Comparison of ENCODE assay signal across 11 cellular contexts in genomic region chr17:59367657-59368045, GRCh38. TPM values are rescaled to one million over a fixed set of nuclear protein-coding genes. Genes with fewer than 3 reads are reported as not detected.
A peak's percentile ranks its signal among the peaks of the same experiment; 100 is the strongest.
DNase-seq lines count a peak whose midpoint lies in the region; ATAC-seq, FAIRE-seq and TF ChIP-seq lines count a peak whose summit lies in the region.
"Had no signal": no experiment of that assay in that cellular context is flagged by ENCODE, and none has a peak within 500 bp of the region (broad histone marks: within the 10 kb centered on the region; RNA-seq: fewer than 3 reads in every experiment).

No MANE protein-coding gene starts in this region.

- no peak for TF ChIP-seq RAD21 in liver (IDR thresholded peaks at IDR 0.05)

- TF ChIP-seq CTCF in liver (IDR thresholded peaks at IDR 0.05; ENCODE audit: low read depth, low read length, missing input control), result no peak

- H3K27ac ChIP-seq in liver (ENCODE audit: low read depth in 1 of 2, low read length in 2 of 2), result peak overlapping the region; percentile 78 to 89
- H3K27ac ChIP-seq in substantia nigra (ENCODE audit: low read depth, low read length, poor library complexity, severe bottlenecking), result peak overlapping the region; percentile 99
- peak overlapping the region in 1 of 2 donors; percentile 59 for H3K27ac ChIP-seq in small intestine (ENCODE audit: low read depth in 1 of 2, low read length in 1 of 2)
- H3K27ac ChIP-seq: SK-N-MC had no signal

- H3K27ac Mint-ChIP-seq in activated naive CD8-positive, alpha-beta T cell treated with anti-CD3 and anti-CD28 coated beads, Interleukin-2, amount 50 U/mL, for 24 hours, result peak overlapping the region; percentile 56

- DNase-seq in HPDE6-E6E7 (ENCODE audit: extremely low spot score) (peak; percentile 40), substantia nigra (lab: John Stamatoyannopoulos, UW) (no peak), small intestine (no peak), SKM-1 treated with dmso at 0.1 percent for 144 hours (lab: John Stamatoyannopoulos, UW; ENCODE audit: unreplicated experiment) (no peak), RCC 7860 (ENCODE audit: low spot score) (no peak)
- no peak for DNase-seq in activated naive CD8-positive, alpha-beta T cell treated with anti-CD3 and anti-CD28 coated beads, Interleukin-2, amount 50 U/mL, for 24 hours
- DNase-seq: activated T-cell treated with anti-CD3 and anti-CD28 coated beads, Interleukin-2, amount 50 U/mL, for 4 hours; stimulated activated CD4-positive, alpha-beta T cell treated with anti-CD3 and anti-CD28 coated beads, Interleukin-1b, Interleukin-23, amount 100 ng/mL, for 48 hours had no signal

- WGBS in liver, result 42% methylated on average over 1 of the region's 1 CpG
- 61 to 71% (median 65%) methylated on average over 1 of the region's 1 CpG for WGBS in small intestine, 3 donors

- no peaks in the 10 kb centered on the region for H3K36me3 Mint-ChIP-seq in activated naive CD8-positive, alpha-beta T cell treated with anti-CD3 and anti-CD28 coated beads, Interleukin-2, amount 50 U/mL, for 24 hours (ENCODE audit: low read depth)

- FAIRE-seq in small intestine (lab: Jason Lieb, UNC) (no peak), RCC 7860 (lab: Jason Lieb, UNC) (no peak)
- FAIRE-seq: endometrium had no signal

- ATAC-seq in activated naive CD8-positive, alpha-beta T cell treated with anti-CD3 and anti-CD28 coated beads, Interleukin-2, amount 50 U/mL, for 24 hours, result peak; percentile 34
- ATAC-seq: activated T-cell treated with anti-CD3 and anti-CD28 coated beads, Interleukin-2, amount 50 U/mL, for 4 hours had no signal

- H3K4me3 ChIP-seq in liver (ENCODE audit: low read depth in 1 of 3, low read length in 3 of 3) (no peak overlapping the region), small intestine (ENCODE audit: low read depth in 1 of 2, low read length in 2 of 2) (no peak overlapping the region)
- H3K4me3 ChIP-seq: SK-N-MC had no signal

- no peaks in the 10 kb centered on the region for H3K27me3 Mint-ChIP-seq in activated naive CD8-positive, alpha-beta T cell treated with anti-CD3 and anti-CD28 coated beads, Interleukin-2, amount 50 U/mL, for 24 hours

- no peaks in the 10 kb centered on the region for H3K27me3 ChIP-seq in liver (ENCODE audit: control insufficient read depth in 4 of 4, insufficient read depth in 4 of 4, low read length in 3 of 4)
- no peaks in the 10 kb centered on the region for H3K27me3 ChIP-seq in small intestine (ENCODE audit: control insufficient read depth in 2 of 2, insufficient read depth in 2 of 2, low read length in 2 of 2)

- H3K9ac ChIP-seq in liver (ENCODE audit: low read depth in 1 of 2, low read length in 2 of 2), result peak overlapping the region; percentile 23 to 48

- peaks cover 0 to 5% (median 1%) of the 10 kb centered on the region in 4 donors for H3K36me3 ChIP-seq in liver (ENCODE audit: control insufficient read depth in 4 of 4, insufficient read depth in 3 of 4, low read depth in 1 of 4, low read length in 3 of 4)
- no peaks in the 10 kb centered on the region for H3K36me3 ChIP-seq in small intestine (ENCODE audit: control insufficient read depth in 2 of 2, insufficient read depth in 2 of 2, low read length in 2 of 2)

- H3K4me1 ChIP-seq in liver (ENCODE audit: control insufficient read depth in 4 of 4, insufficient read depth in 4 of 4, low read length in 3 of 4) (peaks cover 38 to 88% (median 73%) of the 10 kb centered on the region in 4 donors), small intestine (ENCODE audit: control insufficient read depth in 2 of 2, insufficient read depth in 1 of 2, low read depth in 1 of 2, low read length in 1 of 2) (peaks cover 38 to 56% of the 10 kb centered on the region in 2 donors)

- no peaks in the 10 kb centered on the region for H3K9me3 ChIP-seq in liver (ENCODE audit: control insufficient read depth in 4 of 4, low read length in 3 of 4)
- H3K9me3 ChIP-seq in small intestine (ENCODE audit: control insufficient read depth, low read depth), result no peaks in the 10 kb centered on the region

- H3K4me3 Mint-ChIP-seq in activated naive CD8-positive, alpha-beta T cell treated with anti-CD3 and anti-CD28 coated beads, Interleukin-2, amount 50 U/mL, for 24 hours, result no peak overlapping the region
- H3K4me3 Mint-ChIP-seq: activated T-cell treated with anti-CD3 and anti-CD28 coated beads, Interleukin-2, amount 50 U/mL, for 4 hours had no signal

- H3K4me1 Mint-ChIP-seq in activated naive CD8-positive, alpha-beta T cell treated with anti-CD3 and anti-CD28 coated beads, Interleukin-2, amount 50 U/mL, for 24 hours, result peaks cover 78% of the 10 kb centered on the region

- H3K9me3 Mint-ChIP-seq in activated naive CD8-positive, alpha-beta T cell treated with anti-CD3 and anti-CD28 coated beads, Interleukin-2, amount 50 U/mL, for 24 hours, result no peaks in the 10 kb centered on the region
- H3K9me3 Mint-ChIP-seq: activated T-cell treated with anti-CD3 and anti-CD28 coated beads, Interleukin-2, amount 50 U/mL, for 4 hours had no signal

TF ChIP-seq in liver, 16 proteins besides CTCF, POLR2A, EP300 and RAD21:
- TF ChIP-seq FOXA2 (IDR thresholded peaks at IDR 0.05), result no peak
- TF ChIP-seq HNF4A (conservative IDR thresholded peaks at IDR 0.05), result no peak
- TF ChIP-seq JUND (IDR thresholded peaks at IDR 0.05), result no peak
- TF ChIP-seq RXRA (IDR thresholded peaks at IDR 0.05), result no peak
- no peak for TF ChIP-seq FOXA1 (IDR thresholded peaks at IDR 0.05)
- TF ChIP-seq, protein P1, sequence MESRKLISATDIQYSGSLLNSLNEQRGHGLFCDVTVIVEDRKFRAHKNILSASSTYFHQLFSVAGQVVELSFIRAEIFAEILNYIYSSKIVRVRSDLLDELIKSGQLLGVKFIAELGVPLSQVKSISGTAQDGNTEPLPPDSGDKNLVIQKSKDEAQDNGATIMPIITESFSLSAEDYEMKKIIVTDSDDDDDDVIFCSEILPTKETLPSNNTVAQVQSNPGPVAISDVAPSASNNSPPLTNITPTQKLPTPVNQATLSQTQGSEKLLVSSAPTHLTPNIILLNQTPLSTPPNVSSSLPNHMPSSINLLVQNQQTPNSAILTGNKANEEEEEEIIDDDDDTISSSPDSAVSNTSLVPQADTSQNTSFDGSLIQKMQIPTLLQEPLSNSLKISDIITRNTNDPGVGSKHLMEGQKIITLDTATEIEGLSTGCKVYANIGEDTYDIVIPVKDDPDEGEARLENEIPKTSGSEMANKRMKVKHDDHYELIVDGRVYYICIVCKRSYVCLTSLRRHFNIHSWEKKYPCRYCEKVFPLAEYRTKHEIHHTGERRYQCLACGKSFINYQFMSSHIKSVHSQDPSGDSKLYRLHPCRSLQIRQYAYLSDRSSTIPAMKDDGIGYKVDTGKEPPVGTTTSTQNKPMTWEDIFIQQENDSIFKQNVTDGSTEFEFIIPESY (IDR thresholded peaks at IDR 0.05), result no peak

RNA-seq across cellular contexts. Expression of gene YPEL2, which starts 36.2 kb away (rescaled TPM):
- total RNA-seq in liver, result 10 to 100 TPM; 12.0 to 23.8 TPM
- polyA plus RNA-seq in liver (10 to 100 TPM in 1 of 2 donors, 1 to 10 TPM in 1; 4.2 to 10.6 TPM), small intestine (1 to 10 TPM; 4.9 to 8.0 (median 7.6) TPM)
